In genomic region chr2:127065299-127065931, GRCh38 we compare ENCODE assay signal across 8 cellular contexts. TPM values are rescaled to one million over a fixed set of nuclear protein-coding genes. Genes with fewer than 3 reads are reported as not detected.
DNase-seq lines count a peak whose midpoint lies in the region; ATAC-seq and TF ChIP-seq lines count a peak whose summit lies in the region.

No MANE protein-coding gene starts in this region.

- TF ChIP-seq CTCF in left ventricle myocardium inferior (IDR thresholded peaks at IDR 0.05; ENCODE audit: borderline replicate concordance) (no peak), breast epithelium (IDR thresholded peaks at IDR 0.05) (no peak), natural killer cell (IDR thresholded peaks at IDR 0.05) (no peak), uterus (IDR thresholded peaks at IDR 0.05) (no peak)

- ATAC-seq in left cardiac atrium (no peak), natural killer cell (no peak)

- no peaks in the 10 kb centered on the region for H3K9me3 Mint-ChIP-seq in natural killer cell

- no peaks in the 10 kb centered on the region for H3K36me3 Mint-ChIP-seq in natural killer cell

- H3K27me3 ChIP-seq in left ventricle myocardium inferior (ENCODE audit: low read depth) (no peaks in the 10 kb centered on the region), breast epithelium (no peaks in the 10 kb centered on the region), uterus (no peaks in the 10 kb centered on the region)

- no peaks in the 10 kb centered on the region for H3K27me3 Mint-ChIP-seq in natural killer cell (ENCODE audit: low read depth in 2 of 2)

- H3K4me3 Mint-ChIP-seq in natural killer cell, result no peak overlapping the region

- H3K4me1 Mint-ChIP-seq in natural killer cell, result peaks cover 17 to 40% of the 10 kb centered on the region in 2 donors

- H3K27ac ChIP-seq in left ventricle myocardium inferior (replicated peaks), result peak overlapping the region; percentile 72
- peak overlapping the region; percentile 74 to 87 for H3K27ac ChIP-seq in breast epithelium
- peak overlapping the region; percentile 70 to 85 for H3K27ac ChIP-seq in uterus

- TF ChIP-seq POLR2A in breast epithelium (IDR thresholded peaks at IDR 0.05) (no peak), uterus (IDR thresholded peaks at IDR 0.05) (no peak)

- H3K4me1 ChIP-seq in left ventricle myocardium inferior, result peaks cover 46% of the 10 kb centered on the region
- H3K4me1 ChIP-seq in breast epithelium, result peaks cover 0 to 9% of the 10 kb centered on the region in 2 donors
- H3K4me1 ChIP-seq in uterus, result peaks cover 3 to 11% of the 10 kb centered on the region in 2 donors

- H3K36me3 ChIP-seq in left ventricle myocardium inferior, result no peaks in the 10 kb centered on the region
- H3K36me3 ChIP-seq in breast epithelium, result no peaks in the 10 kb centered on the region
- no peaks in the 10 kb centered on the region for H3K36me3 ChIP-seq in uterus

- H3K9me3 ChIP-seq in left ventricle myocardium inferior (replicated peaks) (no peaks in the 10 kb centered on the region), breast epithelium (no peaks in the 10 kb centered on the region), uterus (no peaks in the 10 kb centered on the region)

- intact Hi-C loops in left ventricle myocardium inferior (cut with micrococcal nuclease) (no loop called here), left cardiac atrium (cut with DNase I) (no loop called here), breast epithelium (cut with DNase I; ENCODE audit: low total_unique reads) (no loop called here), natural killer cell (cut with micrococcal nuclease) (loop anchor here (5.0 kb wide), 1 partner anchor 42 kb away; the partner anchor contains the start of gene BIN1), uterus (cut with DNase I; ENCODE audit: low total_unique reads) (no loop called here)

- H3K4me3 ChIP-seq in left ventricle myocardium inferior (no peak overlapping the region), breast epithelium (peak overlapping the region in 1 of 3 donors; percentile 51), uterus (no peak overlapping the region)

- H3K27ac Mint-ChIP-seq in natural killer cell, result peak overlapping the region; percentile 61 to 84

- DNase-seq in left ventricle myocardium inferior, result no peak
- DNase-seq in left cardiac atrium, result no peak
- no peak for DNase-seq in breast epithelium (ENCODE audit: low spot score in 2 of 2)
- no peak for DNase-seq in natural killer cell
- DNase-seq in uterus, result no peak
- DNase-seq in NCI-H2029 treated with DMSO at 0.1 percent for 48 hours (lab: John Stamatoyannopoulos, UW), result no peak
- DNase-seq in NCI-H345 treated with DMSO at 0.1 percent for 48 hours (lab: John Stamatoyannopoulos, UW; ENCODE audit: unreplicated experiment), result no peak
- no peak for DNase-seq in hypothalamus (lab: John Stamatoyannopoulos, UW)

RNA-seq across cellular contexts. Expression of gene BIN1, which starts 41.5 kb away (rescaled TPM):
- total RNA-seq in left ventricle myocardium inferior (15.8 TPM), left cardiac atrium (10 to 100 TPM; 16.2 to 23.6 TPM), breast epithelium (10 to 100 TPM; 30.1 to 74.4 (median 59.3) TPM), natural killer cell (100 to 1,000 TPM in 2 of 3 donors, 10 to 100 TPM in 1; 73.5 to 131 (median 107) TPM), uterus (100 to 1,000 TPM in 1 of 4 donors, 10 to 100 TPM in 3; 41.5 to 112 (median 57.8) TPM)
